1 cellular context compared by ENCODE assay signal in the genomic region with DNA sequence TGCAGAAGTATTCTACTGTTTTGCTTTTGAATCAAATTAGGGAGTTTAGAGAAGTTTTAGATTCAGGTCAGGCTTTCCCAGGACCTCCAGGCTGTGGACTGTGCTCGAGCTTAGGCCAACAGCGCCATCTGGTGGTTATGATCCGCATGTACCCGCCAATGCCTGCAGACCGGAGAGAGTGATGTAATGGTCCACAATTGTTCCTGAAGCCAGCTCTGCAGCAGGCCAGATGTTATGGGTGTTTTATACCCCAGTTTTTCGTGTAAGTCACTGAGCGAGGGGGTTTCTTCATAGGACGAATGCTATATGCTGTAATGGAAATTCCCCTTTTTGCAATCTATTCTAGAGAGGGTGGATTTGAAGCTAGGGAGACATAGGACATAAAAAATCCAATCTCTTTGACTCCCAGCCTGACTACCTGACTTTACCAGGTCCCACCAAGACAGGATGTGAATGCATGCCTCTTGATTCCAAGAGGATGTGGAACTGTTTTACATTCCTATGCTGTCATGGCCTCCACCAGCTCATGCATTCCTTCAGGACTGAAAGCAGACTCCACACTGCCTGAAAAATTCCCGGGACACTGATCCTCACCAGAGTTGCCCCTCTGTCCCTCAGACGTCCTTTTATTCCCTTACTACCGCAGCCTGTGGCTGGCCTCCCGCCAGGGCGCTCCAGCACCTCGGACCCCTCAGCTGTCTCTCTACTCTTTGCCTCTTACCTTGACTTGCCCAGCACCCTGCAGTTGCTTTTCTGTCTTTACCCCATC.
TF ChIP-seq lines count a peak whose summit lies in the region.

No MANE protein-coding gene starts in this region.

TF ChIP-seq in HepG2, 621 proteins besides CTCF, POLR2A, EP300 and RAD21 (continued from another document and continues in another):
- TF ChIP-seq, protein P1, sequence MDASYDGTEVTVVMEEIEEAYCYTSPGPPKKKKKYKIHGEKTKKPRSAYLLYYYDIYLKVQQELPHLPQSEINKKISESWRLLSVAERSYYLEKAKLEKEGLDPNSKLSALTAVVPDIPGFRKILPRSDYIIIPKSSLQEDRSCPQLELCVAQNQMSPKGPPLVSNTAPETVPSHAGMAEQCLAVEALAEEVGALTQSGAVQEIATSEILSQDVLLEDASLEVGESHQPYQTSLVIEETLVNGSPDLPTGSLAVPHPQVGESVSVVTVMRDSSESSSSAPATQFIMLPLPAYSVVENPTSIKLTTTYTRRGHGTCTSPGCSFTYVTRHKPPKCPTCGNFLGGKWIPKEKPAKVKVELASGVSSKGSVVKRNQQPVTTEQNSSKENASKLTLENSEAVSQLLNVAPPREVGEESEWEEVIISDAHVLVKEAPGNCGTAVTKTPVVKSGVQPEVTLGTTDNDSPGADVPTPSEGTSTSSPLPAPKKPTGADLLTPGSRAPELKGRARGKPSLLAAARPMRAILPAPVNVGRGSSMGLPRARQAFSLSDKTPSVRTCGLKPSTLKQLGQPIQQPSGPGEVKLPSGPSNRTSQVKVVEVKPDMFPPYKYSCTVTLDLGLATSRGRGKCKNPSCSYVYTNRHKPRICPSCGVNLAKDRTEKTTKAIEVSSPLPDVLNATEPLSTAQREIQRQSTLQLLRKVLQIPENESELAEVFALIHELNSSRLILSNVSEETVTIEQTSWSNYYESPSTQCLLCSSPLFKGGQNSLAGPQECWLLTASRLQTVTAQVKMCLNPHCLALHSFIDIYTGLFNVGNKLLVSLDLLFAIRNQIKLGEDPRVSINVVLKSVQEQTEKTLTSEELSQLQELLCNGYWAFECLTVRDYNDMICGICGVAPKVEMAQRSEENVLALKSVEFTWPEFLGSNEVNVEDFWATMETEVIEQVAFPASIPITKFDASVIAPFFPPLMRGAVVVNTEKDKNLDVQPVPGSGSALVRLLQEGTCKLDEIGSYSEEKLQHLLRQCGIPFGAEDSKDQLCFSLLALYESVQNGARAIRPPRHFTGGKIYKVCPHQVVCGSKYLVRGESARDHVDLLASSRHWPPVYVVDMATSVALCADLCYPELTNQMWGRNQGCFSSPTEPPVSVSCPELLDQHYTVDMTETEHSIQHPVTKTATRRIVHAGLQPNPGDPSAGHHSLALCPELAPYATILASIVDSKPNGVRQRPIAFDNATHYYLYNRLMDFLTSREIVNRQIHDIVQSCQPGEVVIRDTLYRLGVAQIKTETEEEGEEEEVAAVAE (CRISPR knock-in tag; IDR thresholded peaks at IDR 0.05; ENCODE audit: borderline replicate concordance), result no peak
- TF ChIP-seq, protein P2, sequence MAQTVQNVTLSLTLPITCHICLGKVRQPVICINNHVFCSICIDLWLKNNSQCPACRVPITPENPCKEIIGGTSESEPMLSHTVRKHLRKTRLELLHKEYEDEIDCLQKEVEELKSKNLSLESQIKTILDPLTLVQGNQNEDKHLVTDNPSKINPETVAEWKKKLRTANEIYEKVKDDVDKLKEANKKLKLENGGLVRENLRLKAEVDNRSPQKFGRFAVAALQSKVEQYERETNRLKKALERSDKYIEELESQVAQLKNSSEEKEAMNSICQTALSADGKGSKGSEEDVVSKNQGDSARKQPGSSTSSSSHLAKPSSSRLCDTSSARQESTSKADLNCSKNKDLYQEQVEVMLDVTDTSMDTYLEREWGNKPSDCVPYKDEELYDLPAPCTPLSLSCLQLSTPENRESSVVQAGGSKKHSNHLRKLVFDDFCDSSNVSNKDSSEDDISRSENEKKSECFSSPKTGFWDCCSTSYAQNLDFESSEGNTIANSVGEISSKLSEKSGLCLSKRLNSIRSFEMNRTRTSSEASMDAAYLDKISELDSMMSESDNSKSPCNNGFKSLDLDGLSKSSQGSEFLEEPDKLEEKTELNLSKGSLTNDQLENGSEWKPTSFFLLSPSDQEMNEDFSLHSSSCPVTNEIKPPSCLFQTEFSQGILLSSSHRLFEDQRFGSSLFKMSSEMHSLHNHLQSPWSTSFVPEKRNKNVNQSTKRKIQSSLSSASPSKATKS (CRISPR knock-in tag; IDR thresholded peaks at IDR 0.05), result no peak
- TF ChIP-seq, protein P3, sequence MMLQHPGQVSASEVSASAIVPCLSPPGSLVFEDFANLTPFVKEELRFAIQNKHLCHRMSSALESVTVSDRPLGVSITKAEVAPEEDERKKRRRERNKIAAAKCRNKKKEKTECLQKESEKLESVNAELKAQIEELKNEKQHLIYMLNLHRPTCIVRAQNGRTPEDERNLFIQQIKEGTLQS (CRISPR knock-in tag; IDR thresholded peaks at IDR 0.05), result peak; percentile 60; the same call in 1 of the 2 replicates
- no peak for TF ChIP-seq SNAI1 (CRISPR knock-in tag; IDR thresholded peaks at IDR 0.05; ENCODE audit: borderline replicate concordance)
- no peak for TF ChIP-seq CBX2 (IDR thresholded peaks at IDR 0.05; ENCODE audit: low read depth, low read length)
- TF ChIP-seq CBX2 (CRISPR knock-in tag; IDR thresholded peaks at IDR 0.05; ENCODE audit: low read depth), result 0 out of 2 replicates have a peak, but pooled peaks have one; percentile 73
- TF ChIP-seq TSC22D2 (CRISPR knock-in tag; IDR thresholded peaks at IDR 0.05; ENCODE audit: borderline replicate concordance), result no peak
- TF ChIP-seq, protein P4, sequence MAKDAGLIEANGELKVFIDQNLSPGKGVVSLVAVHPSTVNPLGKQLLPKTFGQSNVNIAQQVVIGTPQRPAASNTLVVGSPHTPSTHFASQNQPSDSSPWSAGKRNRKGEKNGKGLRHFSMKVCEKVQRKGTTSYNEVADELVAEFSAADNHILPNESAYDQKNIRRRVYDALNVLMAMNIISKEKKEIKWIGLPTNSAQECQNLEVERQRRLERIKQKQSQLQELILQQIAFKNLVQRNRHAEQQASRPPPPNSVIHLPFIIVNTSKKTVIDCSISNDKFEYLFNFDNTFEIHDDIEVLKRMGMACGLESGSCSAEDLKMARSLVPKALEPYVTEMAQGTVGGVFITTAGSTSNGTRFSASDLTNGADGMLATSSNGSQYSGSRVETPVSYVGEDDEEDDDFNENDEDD (CRISPR knock-in tag; IDR thresholded peaks at IDR 0.05; ENCODE audit: borderline replicate concordance), result no peak
- 0 out of 2 replicates have a peak, but pooled peaks have one; percentile 30 for TF ChIP-seq CC2D1A (CRISPR knock-in tag; IDR thresholded peaks at IDR 0.05)
- TF ChIP-seq SP5 (CRISPR knock-in tag; IDR thresholded peaks at IDR 0.05; ENCODE audit: borderline replicate concordance, low read depth), result no peak
- no peak for TF ChIP-seq BRCA1 (CRISPR knock-in tag; IDR thresholded peaks at IDR 0.05)
- no peak for TF ChIP-seq ZMYM4 (CRISPR knock-in tag; IDR thresholded peaks at IDR 0.05)
- TF ChIP-seq RBM39 (IDR thresholded peaks at IDR 0.05; ENCODE audit: low read depth, low read length, poor library complexity, severe bottlenecking), result no peak
- no peak for TF ChIP-seq HIVEP1 (CRISPR knock-in tag; IDR thresholded peaks at IDR 0.05)
- TF ChIP-seq, protein P5, sequence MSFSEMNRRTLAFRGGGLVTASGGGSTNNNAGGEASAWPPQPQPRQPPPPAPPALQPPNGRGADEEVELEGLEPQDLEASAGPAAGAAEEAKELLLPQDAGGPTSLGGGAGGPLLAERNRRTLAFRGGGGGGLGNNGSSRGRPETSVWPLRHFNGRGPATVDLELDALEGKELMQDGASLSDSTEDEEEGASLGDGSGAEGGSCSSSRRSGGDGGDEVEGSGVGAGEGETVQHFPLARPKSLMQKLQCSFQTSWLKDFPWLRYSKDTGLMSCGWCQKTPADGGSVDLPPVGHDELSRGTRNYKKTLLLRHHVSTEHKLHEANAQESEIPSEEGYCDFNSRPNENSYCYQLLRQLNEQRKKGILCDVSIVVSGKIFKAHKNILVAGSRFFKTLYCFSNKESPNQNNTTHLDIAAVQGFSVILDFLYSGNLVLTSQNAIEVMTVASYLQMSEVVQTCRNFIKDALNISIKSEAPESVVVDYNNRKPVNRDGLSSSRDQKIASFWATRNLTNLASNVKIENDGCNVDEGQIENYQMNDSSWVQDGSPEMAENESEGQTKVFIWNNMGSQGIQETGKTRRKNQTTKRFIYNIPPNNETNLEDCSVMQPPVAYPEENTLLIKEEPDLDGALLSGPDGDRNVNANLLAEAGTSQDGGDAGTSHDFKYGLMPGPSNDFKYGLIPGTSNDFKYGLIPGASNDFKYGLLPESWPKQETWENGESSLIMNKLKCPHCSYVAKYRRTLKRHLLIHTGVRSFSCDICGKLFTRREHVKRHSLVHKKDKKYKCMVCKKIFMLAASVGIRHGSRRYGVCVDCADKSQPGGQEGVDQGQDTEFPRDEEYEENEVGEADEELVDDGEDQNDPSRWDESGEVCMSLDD (CRISPR knock-in tag; IDR thresholded peaks at IDR 0.05; ENCODE audit: borderline replicate concordance), result no peak
- TF ChIP-seq, protein P6, sequence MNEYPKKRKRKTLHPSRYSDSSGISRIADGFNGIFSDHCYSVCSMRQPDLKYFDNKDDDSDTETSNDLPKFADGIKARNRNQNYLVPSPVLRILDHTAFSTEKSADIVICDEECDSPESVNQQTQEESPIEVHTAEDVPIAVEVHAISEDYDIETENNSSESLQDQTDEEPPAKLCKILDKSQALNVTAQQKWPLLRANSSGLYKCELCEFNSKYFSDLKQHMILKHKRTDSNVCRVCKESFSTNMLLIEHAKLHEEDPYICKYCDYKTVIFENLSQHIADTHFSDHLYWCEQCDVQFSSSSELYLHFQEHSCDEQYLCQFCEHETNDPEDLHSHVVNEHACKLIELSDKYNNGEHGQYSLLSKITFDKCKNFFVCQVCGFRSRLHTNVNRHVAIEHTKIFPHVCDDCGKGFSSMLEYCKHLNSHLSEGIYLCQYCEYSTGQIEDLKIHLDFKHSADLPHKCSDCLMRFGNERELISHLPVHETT (CRISPR knock-in tag; conservative IDR thresholded peaks at IDR 0.05), result no peak
- TF ChIP-seq PITX1 (CRISPR knock-in tag; IDR thresholded peaks at IDR 0.05), result peak; percentile 53; the same call in 1 of the 2 replicates
- TF ChIP-seq ETV5 (CRISPR knock-in tag; IDR thresholded peaks at IDR 0.05; ENCODE audit: borderline replicate concordance), result 0 out of 2 replicates have a peak, but pooled peaks have one; percentile 5
- TF ChIP-seq CBX5 (CRISPR knock-in tag; IDR thresholded peaks at IDR 0.05; ENCODE audit: borderline replicate concordance), result peak; percentile 84
- TF ChIP-seq ZNF777 (CRISPR knock-in tag; IDR thresholded peaks at IDR 0.05), result no peak
- no peak for TF ChIP-seq ZFP82 (CRISPR knock-in tag; IDR thresholded peaks at IDR 0.05; ENCODE audit: borderline replicate concordance)
- TF ChIP-seq SRY (CRISPR knock-in tag; IDR thresholded peaks at IDR 0.05), result no peak
- no peak; the same call in 1 of the 2 replicates for TF ChIP-seq ZSCAN31 (CRISPR knock-in tag; IDR thresholded peaks at IDR 0.05; ENCODE audit: low read depth)
- TF ChIP-seq, protein P7, sequence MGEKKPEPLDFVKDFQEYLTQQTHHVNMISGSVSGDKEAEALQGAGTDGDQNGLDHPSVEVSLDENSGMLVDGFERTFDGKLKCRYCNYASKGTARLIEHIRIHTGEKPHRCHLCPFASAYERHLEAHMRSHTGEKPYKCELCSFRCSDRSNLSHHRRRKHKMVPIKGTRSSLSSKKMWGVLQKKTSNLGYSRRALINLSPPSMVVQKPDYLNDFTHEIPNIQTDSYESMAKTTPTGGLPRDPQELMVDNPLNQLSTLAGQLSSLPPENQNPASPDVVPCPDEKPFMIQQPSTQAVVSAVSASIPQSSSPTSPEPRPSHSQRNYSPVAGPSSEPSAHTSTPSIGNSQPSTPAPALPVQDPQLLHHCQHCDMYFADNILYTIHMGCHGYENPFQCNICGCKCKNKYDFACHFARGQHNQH (CRISPR knock-in tag; IDR thresholded peaks at IDR 0.05), result no peak
- no peak for TF ChIP-seq MTA3 (CRISPR knock-in tag; IDR thresholded peaks at IDR 0.05)
- TF ChIP-seq ZC3H4 (CRISPR knock-in tag; IDR thresholded peaks at IDR 0.05; ENCODE audit: borderline replicate concordance), result no peak
- no peak for TF ChIP-seq MED8 (CRISPR knock-in tag; IDR thresholded peaks at IDR 0.05; ENCODE audit: insufficient replicate concordance)
- TF ChIP-seq, protein P8, sequence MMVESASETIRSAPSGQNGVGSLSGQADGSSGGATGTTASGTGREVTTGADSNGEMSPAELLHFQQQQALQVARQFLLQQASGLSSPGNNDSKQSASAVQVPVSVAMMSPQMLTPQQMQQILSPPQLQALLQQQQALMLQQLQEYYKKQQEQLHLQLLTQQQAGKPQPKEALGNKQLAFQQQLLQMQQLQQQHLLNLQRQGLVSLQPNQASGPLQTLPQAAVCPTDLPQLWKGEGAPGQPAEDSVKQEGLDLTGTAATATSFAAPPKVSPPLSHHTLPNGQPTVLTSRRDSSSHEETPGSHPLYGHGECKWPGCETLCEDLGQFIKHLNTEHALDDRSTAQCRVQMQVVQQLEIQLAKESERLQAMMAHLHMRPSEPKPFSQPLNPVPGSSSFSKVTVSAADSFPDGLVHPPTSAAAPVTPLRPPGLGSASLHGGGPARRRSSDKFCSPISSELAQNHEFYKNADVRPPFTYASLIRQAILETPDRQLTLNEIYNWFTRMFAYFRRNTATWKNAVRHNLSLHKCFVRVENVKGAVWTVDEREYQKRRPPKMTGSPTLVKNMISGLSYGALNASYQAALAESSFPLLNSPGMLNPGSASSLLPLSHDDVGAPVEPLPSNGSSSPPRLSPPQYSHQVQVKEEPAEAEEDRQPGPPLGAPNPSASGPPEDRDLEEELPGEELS (CRISPR knock-in tag; IDR thresholded peaks at IDR 0.05), result no peak
- no peak for TF ChIP-seq KLF12 (CRISPR knock-in tag; IDR thresholded peaks at IDR 0.05; ENCODE audit: borderline replicate concordance)
- TF ChIP-seq SMAD3 (CRISPR knock-in tag; IDR thresholded peaks at IDR 0.05), result 0 out of 2 replicates have a peak, but pooled peaks have one; percentile 32
- TF ChIP-seq, protein P9, sequence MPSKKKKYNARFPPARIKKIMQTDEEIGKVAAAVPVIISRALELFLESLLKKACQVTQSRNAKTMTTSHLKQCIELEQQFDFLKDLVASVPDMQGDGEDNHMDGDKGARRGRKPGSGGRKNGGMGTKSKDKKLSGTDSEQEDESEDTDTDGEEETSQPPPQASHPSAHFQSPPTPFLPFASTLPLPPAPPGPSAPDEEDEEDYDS (CRISPR knock-in tag; IDR thresholded peaks at IDR 0.05), result no peak
- TF ChIP-seq ZNF839 (CRISPR knock-in tag; IDR thresholded peaks at IDR 0.05; ENCODE audit: borderline replicate concordance), result no peak
- TF ChIP-seq, protein P10, sequence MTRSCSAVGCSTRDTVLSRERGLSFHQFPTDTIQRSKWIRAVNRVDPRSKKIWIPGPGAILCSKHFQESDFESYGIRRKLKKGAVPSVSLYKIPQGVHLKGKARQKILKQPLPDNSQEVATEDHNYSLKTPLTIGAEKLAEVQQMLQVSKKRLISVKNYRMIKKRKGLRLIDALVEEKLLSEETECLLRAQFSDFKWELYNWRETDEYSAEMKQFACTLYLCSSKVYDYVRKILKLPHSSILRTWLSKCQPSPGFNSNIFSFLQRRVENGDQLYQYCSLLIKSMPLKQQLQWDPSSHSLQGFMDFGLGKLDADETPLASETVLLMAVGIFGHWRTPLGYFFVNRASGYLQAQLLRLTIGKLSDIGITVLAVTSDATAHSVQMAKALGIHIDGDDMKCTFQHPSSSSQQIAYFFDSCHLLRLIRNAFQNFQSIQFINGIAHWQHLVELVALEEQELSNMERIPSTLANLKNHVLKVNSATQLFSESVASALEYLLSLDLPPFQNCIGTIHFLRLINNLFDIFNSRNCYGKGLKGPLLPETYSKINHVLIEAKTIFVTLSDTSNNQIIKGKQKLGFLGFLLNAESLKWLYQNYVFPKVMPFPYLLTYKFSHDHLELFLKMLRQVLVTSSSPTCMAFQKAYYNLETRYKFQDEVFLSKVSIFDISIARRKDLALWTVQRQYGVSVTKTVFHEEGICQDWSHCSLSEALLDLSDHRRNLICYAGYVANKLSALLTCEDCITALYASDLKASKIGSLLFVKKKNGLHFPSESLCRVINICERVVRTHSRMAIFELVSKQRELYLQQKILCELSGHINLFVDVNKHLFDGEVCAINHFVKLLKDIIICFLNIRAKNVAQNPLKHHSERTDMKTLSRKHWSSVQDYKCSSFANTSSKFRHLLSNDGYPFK (CRISPR knock-in tag; IDR thresholded peaks at IDR 0.05; ENCODE audit: borderline replicate concordance), result no peak
- no peak for TF ChIP-seq CCAR2 (optimal IDR thresholded peaks at IDR 0.05; ENCODE audit: low read depth, low read length)
- TF ChIP-seq HOXA3 (CRISPR knock-in tag; IDR thresholded peaks at IDR 0.05), result no peak
- no peak for TF ChIP-seq ZFP36L1 (CRISPR knock-in tag; IDR thresholded peaks at IDR 0.05)
- TF ChIP-seq SALL2 (CRISPR knock-in tag; IDR thresholded peaks at IDR 0.05), result no peak
- TF ChIP-seq ZNF180 (CRISPR knock-in tag; IDR thresholded peaks at IDR 0.05; ENCODE audit: borderline replicate concordance, low read depth), result no peak
